ENCODE assay signal across 9 cellular contexts in genomic region chr6:3026811-3027626, GRCh38. TPM values are rescaled to one million over a fixed set of nuclear protein-coding genes. Genes with fewer than 3 reads are reported as not detected.
DNase-seq lines count a peak whose midpoint lies in the region; ATAC-seq and TF ChIP-seq lines count a peak whose summit lies in the region.
"Had no signal": no experiment of that assay in that cellular context is flagged by ENCODE, and none has a peak within 500 bp of the region (broad histone marks: within the 10 kb centered on the region; RNA-seq: fewer than 3 reads in every experiment).

No MANE protein-coding gene starts in this region.

- WGBS in thymus: 74% methylated on average over 20 of the region's 20 CpGs
- 84 to 91% methylated on average over 19 to 20 of the region's 20 CpGs for WGBS in aorta, 2 donors

- H3K4me1 ChIP-seq in OCI-LY1 (ENCODE audit: insufficient read depth, low read length, severe bottlenecking): peaks cover 60% of the 10 kb centered on the region
- H3K4me1 ChIP-seq in thymus (ENCODE audit: control insufficient read depth, insufficient read depth, low read length): peaks cover 31% of the 10 kb centered on the region
- no peaks in the 10 kb centered on the region for H3K4me1 ChIP-seq in aorta (ENCODE audit: control insufficient read depth in 1 of 2, insufficient read depth in 2 of 2, low read length in 2 of 2)

- H3K4me3 ChIP-seq in OCI-LY1 (ENCODE audit: low read depth, low read length, poor library complexity, severe bottlenecking) (peak overlapping the region; percentile 13), thymus (ENCODE audit: low read length) (no peak overlapping the region), foreskin fibroblast (ENCODE audit: low read depth in 1 of 2, low read length in 2 of 2) (no peak overlapping the region), aorta (ENCODE audit: low read length in 2 of 2) (no peak overlapping the region)

- DNase-seq in foreskin fibroblast (no peak), aorta (no peak), NCI-H2171 treated with DMSO at 0.1 percent for 48 hours (lab: John Stamatoyannopoulos, UW) (no peak)

- no peaks in the 10 kb centered on the region for H3K27me3 Mint-ChIP-seq in dendritic cell treated with granulocyte-macrophage colony-stimulating factor and Interleukin-4, amounts not matched to agents 40 ng/mL and 50 ng/mL, for 4 days

- peaks cover 19% of the 10 kb centered on the region for H3K36me3 Mint-ChIP-seq in dendritic cell treated with granulocyte-macrophage colony-stimulating factor and Interleukin-4, amounts not matched to agents 40 ng/mL and 50 ng/mL, for 4 days (ENCODE audit: low read depth)

- H3K36me3 ChIP-seq in OCI-LY1 (ENCODE audit: insufficient read depth, low read length) (peaks cover 4% of the 10 kb centered on the region), thymus (ENCODE audit: control insufficient read depth, insufficient read depth) (no peaks in the 10 kb centered on the region), aorta (ENCODE audit: control insufficient read depth in 1 of 2, insufficient read depth in 2 of 2, low read length in 1 of 2) (no peaks in the 10 kb centered on the region)

- H3K9ac ChIP-seq in OCI-LY1 (ENCODE audit: low read length): peak overlapping the region; percentile 56

- no peak overlapping the region for H3K4me3 Mint-ChIP-seq in dendritic cell treated with granulocyte-macrophage colony-stimulating factor and Interleukin-4, amounts not matched to agents 40 ng/mL and 50 ng/mL, for 4 days

- H3K9me3 Mint-ChIP-seq in dendritic cell treated with granulocyte-macrophage colony-stimulating factor and Interleukin-4, amounts not matched to agents 40 ng/mL and 50 ng/mL, for 4 days: no peaks in the 10 kb centered on the region

- H2AFZ ChIP-seq in OCI-LY1 (ENCODE audit: low read length): no peak overlapping the region

- H3K27ac ChIP-seq in OCI-LY1 (ENCODE audit: low read depth, low read length, poor library complexity, severe bottlenecking) (peak overlapping the region; percentile 96), thymus (ENCODE audit: low read depth) (peak overlapping the region; percentile 82), aorta (ENCODE audit: low read depth in 1 of 2, low read length in 2 of 2) (no peak overlapping the region)
- H3K27ac ChIP-seq: epithelial cell of prostate had no signal

- ATAC-seq in GM18868 (IDR thresholded peaks at IDR 0.05; ENCODE audit: unreplicated experiment) (peak; percentile 76), HG02759 (IDR thresholded peaks at IDR 0.05; ENCODE audit: unreplicated experiment) (peak; percentile 62), aorta (ENCODE audit: low FRiP score) (no peak)

- H3K4me1 Mint-ChIP-seq in dendritic cell treated with granulocyte-macrophage colony-stimulating factor and Interleukin-4, amounts not matched to agents 40 ng/mL and 50 ng/mL, for 4 days (ENCODE audit: low read depth): peaks cover 58% of the 10 kb centered on the region

- H3K27ac Mint-ChIP-seq in dendritic cell treated with granulocyte-macrophage colony-stimulating factor and Interleukin-4, amounts not matched to agents 40 ng/mL and 50 ng/mL, for 4 days: peak overlapping the region; percentile 94

- peaks cover 16% of the 10 kb centered on the region for H3K79me2 ChIP-seq in OCI-LY1 (ENCODE audit: insufficient read depth, low read length)

- TF ChIP-seq CTCF in OCI-LY1 (IDR thresholded peaks at IDR 0.05; ENCODE audit: low read length) (no peak), foreskin fibroblast (IDR thresholded peaks at IDR 0.05; ENCODE audit: low read depth, low read length) (no peak)

- peak overlapping the region; percentile 52 for H3K4me2 ChIP-seq in OCI-LY1 (ENCODE audit: low read length)

- no peaks in the 10 kb centered on the region for H3K9me2 ChIP-seq in OCI-LY1 (ENCODE audit: low read depth, low read length)

- H4K20me1 ChIP-seq in OCI-LY1 (ENCODE audit: insufficient read depth, low read length): no peaks in the 10 kb centered on the region

- H3K27me3 ChIP-seq in OCI-LY1 (ENCODE audit: insufficient read depth, low read length): no peaks in the 10 kb centered on the region
- H3K27me3 ChIP-seq in thymus (ENCODE audit: control insufficient read depth, insufficient read depth): no peaks in the 10 kb centered on the region
- no peaks in the 10 kb centered on the region for H3K27me3 ChIP-seq in aorta (ENCODE audit: control insufficient read depth in 1 of 2, insufficient read depth in 2 of 2, low read length in 1 of 2)

- no peaks in the 10 kb centered on the region; the same call in 1 of the 2 replicates for H3K9me3 ChIP-seq in OCI-LY1 (ENCODE audit: low read length)
- H3K9me3 ChIP-seq in thymus (ENCODE audit: control insufficient read depth): peaks cover 1% of the 10 kb centered on the region
- no peaks in the 10 kb centered on the region for H3K9me3 ChIP-seq in aorta (ENCODE audit: control insufficient read depth, low read length)

- intact Hi-C loops in dendritic cell treated with granulocyte-macrophage colony-stimulating factor and Interleukin-4, amounts not matched to agents 40 ng/mL and 50 ng/mL, for 4 days (cut with micrococcal nuclease): no loop called here
- intact Hi-C loops in aorta (cut with DNase I): no loop called here

- H3F3A ChIP-seq in OCI-LY1 (ENCODE audit: insufficient read depth, low read length): peaks cover 9% of the 10 kb centered on the region; the same call in 1 of the 2 replicates

RNA-seq across cellular contexts. Expression of gene NQO2, which starts 27.3 kb away (rescaled TPM):
- polyA plus RNA-seq in thymus (21.7 TPM), aorta (10 to 100 TPM; 58.6 to 58.9 TPM)
- total RNA-seq in aorta: 10 to 100 TPM; 23.2 to 40.3 TPM

RNA-seq across cellular contexts. Expression of gene RIPK1, which starts 41.3 kb away (rescaled TPM):
- 25.2 TPM for polyA plus RNA-seq in thymus
- total RNA-seq in aorta: 10 to 100 TPM; 23.1 to 27.3 TPM
- 10 to 100 TPM in 1 of 2 donors, 1 to 10 TPM in 1; 9.9 to 21.8 TPM for polyA plus RNA-seq in aorta

RNA-seq across cellular contexts. Expression of gene SERPINB6, which starts 55.7 kb away (rescaled TPM):
- polyA plus RNA-seq in thymus (84.3 TPM), aorta (100 to 1,000 TPM; 174 to 243 TPM)
- total RNA-seq in aorta: 100 to 1,000 TPM; 111 to 132 TPM

Comparison
In these comparisons a context has a peak if more than half of its experiments do, and no peak if none do; other contexts are left out.
1. H3K27ac ChIP-seq: peak in OCI-LY1 (single experiment) and thymus (single experiment); none in aorta (0 of 2).